Comparison of ENCODE assay signal across 21 cellular contexts in the genomic region with DNA sequence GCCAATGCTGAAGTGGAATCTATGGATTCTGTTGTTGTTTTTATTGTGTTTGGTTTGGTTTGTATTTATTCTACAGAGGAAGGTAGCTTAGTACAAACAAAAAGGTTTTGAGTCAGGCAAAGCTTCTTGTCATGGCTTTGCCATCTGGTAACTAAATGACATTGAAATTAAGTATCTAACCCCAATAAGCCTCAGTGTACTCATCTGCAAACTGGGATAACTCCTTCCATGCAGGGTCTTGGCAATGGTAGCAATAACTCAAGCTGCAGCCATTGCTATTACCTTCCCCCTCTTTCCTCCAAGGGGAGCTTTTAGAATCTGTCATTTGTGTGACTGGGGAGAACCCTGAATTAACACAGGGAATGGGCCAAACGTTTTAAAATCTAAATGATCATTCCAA.
DNase-seq lines count a peak whose midpoint lies in the region; ATAC-seq and TF ChIP-seq lines count a peak whose summit lies in the region.
"Had no signal": no experiment of that assay in that cellular context is flagged by ENCODE, and none has a peak within 500 bp of the region (broad histone marks: within the 10 kb centered on the region; RNA-seq: fewer than 3 reads in every experiment).

No MANE protein-coding gene starts in this region.

- H3K27me3 Mint-ChIP-seq in Calu3 (ENCODE audit: unreplicated experiment) = no peaks in the 10 kb centered on the region
- no peaks in the 10 kb centered on the region for H3K27me3 Mint-ChIP-seq in activated CD4-positive, alpha-beta T cell treated with anti-CD3 and anti-CD28 coated beads for 36 hours

- H3K9me3 ChIP-seq in HUES64 (ENCODE audit: insufficient read depth, low read depth, low read length) (no peaks in the 10 kb centered on the region), iPS-18a (ENCODE audit: control insufficient read depth, low read depth, low read length) (no peaks in the 10 kb centered on the region), skeletal muscle tissue (ENCODE audit: control insufficient read depth in 3 of 3, low read length in 3 of 3) (no peaks in the 10 kb centered on the region)
- H3K9me3 ChIP-seq: SK-N-SH had no signal

- no CpG with 5 or more reads among the region's 1 CpG for WGBS in HUES64

- BruUV-seq in Calu3 (replicated peaks; lab: Mats Ljungman, UMichigan) = no TSS peak

- no peak overlapping the region for H3K4me3 Mint-ChIP-seq in Calu3 (ENCODE audit: low read depth, unreplicated experiment)
- no peak overlapping the region for H3K4me3 Mint-ChIP-seq in activated CD4-positive, alpha-beta T cell treated with anti-CD3 and anti-CD28 coated beads for 36 hours

- H3K9ac ChIP-seq in HUES64 (ENCODE audit: low read depth, low read length) = no peak overlapping the region
- H3K9ac ChIP-seq in iPS-18a (ENCODE audit: low read length) = no peak overlapping the region
- H3K9ac ChIP-seq in skeletal muscle tissue (ENCODE audit: low read depth in 1 of 3, low read length in 3 of 3) = no peak overlapping the region
- H3K9ac ChIP-seq: GM23248, SK-N-SH had no signal

- CTCF ChIA-PET in Calu3 (lab: Charles Lee) = interaction anchor here (1.2 kb wide), 1 partner anchor 49 kb away, joined by 5 read pairs; no protein-coding TSS in a partner anchor
- CTCF ChIA-PET in activated CD4-positive, alpha-beta T cell treated with anti-CD3 and anti-CD28 coated beads for 36 hours (lab: Charles Lee) = interaction anchor here (0.8 to 1.1 kb wide), 3 partner anchors 22 to 164 kb away, joined by 3 read pairs; no protein-coding TSS in a partner anchor

- intact Hi-C loops in Calu3 (cut with micrococcal nuclease; ENCODE audit: unreplicated experiment) = loop anchor here (2.0 kb wide), 2 partner anchors 47 to 89 kb away; partner anchors contain the start of gene SH3RF2
- intact Hi-C loops in activated CD4-positive, alpha-beta T cell treated with anti-CD3 and anti-CD28 coated beads for 36 hours (cut with DNase I, micrococcal nuclease) = no loop called here

- H3K27ac ChIP-seq in HUES64 (ENCODE audit: low read depth, low read length) (peak overlapping the region; percentile 75; the same call in 1 of the 2 replicates), iPS-18a (ENCODE audit: low read length) (peak overlapping the region; percentile 56), skeletal muscle tissue (ENCODE audit: low read depth, low read length) (peak overlapping the region; percentile 10)
- H3K27ac ChIP-seq: C4-2B, GM23248 had no signal

- no peak for TF ChIP-seq CTCF in Calu3 (IDR thresholded peaks at IDR 0.05; ENCODE audit: unreplicated experiment)
- TF ChIP-seq CTCF in foreskin fibroblast (IDR thresholded peaks at IDR 0.05; ENCODE audit: low read depth, low read length) = no peak

- H3K4me3 ChIP-seq in HUES64 (ENCODE audit: low read length) (no peak overlapping the region), iPS-18a (ENCODE audit: low read length) (no peak overlapping the region), skeletal muscle tissue (ENCODE audit: low read length in 3 of 3) (no peak overlapping the region), foreskin fibroblast (ENCODE audit: low read depth in 1 of 2, low read length in 2 of 2) (no peak overlapping the region)
- H3K4me3 ChIP-seq: GM23248, PC-9 had no signal

- peak overlapping the region; percentile 6 for H3K27ac Mint-ChIP-seq in Calu3 (ENCODE audit: unreplicated experiment)
- H3K27ac Mint-ChIP-seq in activated CD4-positive, alpha-beta T cell treated with anti-CD3 and anti-CD28 coated beads for 36 hours = no peak overlapping the region

- no peaks in the 10 kb centered on the region for H3K27me3 ChIP-seq in HUES64 (ENCODE audit: insufficient read depth, low read length)
- no peaks in the 10 kb centered on the region for H3K27me3 ChIP-seq in iPS-18a (ENCODE audit: control insufficient read depth, insufficient read depth, low read length)
- no peaks in the 10 kb centered on the region for H3K27me3 ChIP-seq in skeletal muscle tissue (ENCODE audit: control insufficient read depth in 3 of 3, insufficient read depth in 3 of 3, low read length in 3 of 3)

- peaks cover 59% of the 10 kb centered on the region for H3K4me1 Mint-ChIP-seq in Calu3 (ENCODE audit: low read depth, unreplicated experiment)
- no peaks in the 10 kb centered on the region for H3K4me1 Mint-ChIP-seq in activated CD4-positive, alpha-beta T cell treated with anti-CD3 and anti-CD28 coated beads for 36 hours

- no peaks in the 10 kb centered on the region for H3K36me3 ChIP-seq in HUES64 (ENCODE audit: insufficient read depth, low read length)
- H3K36me3 ChIP-seq in iPS-18a (ENCODE audit: control insufficient read depth, low read depth, low read length) = no peaks in the 10 kb centered on the region
- H3K36me3 ChIP-seq in skeletal muscle tissue (ENCODE audit: control insufficient read depth in 3 of 3, insufficient read depth in 3 of 3, low read length in 3 of 3) = no peaks in the 10 kb centered on the region

- DNase-seq in Calu3 (no peak), foreskin fibroblast (no peak), SHP77 (lab: John Stamatoyannopoulos, UW) (no peak)
- no peak for DNase-seq in activated CD4-positive, alpha-beta T cell treated with anti-CD3 and anti-CD28 coated beads for 36 hours
- DNase-seq: DND-41, GM23248, KG1, NCI-H1092 treated with DMSO at 0.1 percent for 48 hours, NCI-H1436 treated with DMSO at 0.1 percent for 48 hours, NCI-H1930, NCI-H510A, NCI-H748 treated with DMSO at 0.1 percent for 48 hours, PC-9, RPMI8226, SIG-M5, SK-N-SH had no signal

- peaks cover 5% of the 10 kb centered on the region for H3K36me3 Mint-ChIP-seq in Calu3 (ENCODE audit: insufficient read depth, unreplicated experiment)
- H3K36me3 Mint-ChIP-seq in activated CD4-positive, alpha-beta T cell treated with anti-CD3 and anti-CD28 coated beads for 36 hours (ENCODE audit: low read depth) = no peaks in the 10 kb centered on the region

- H3K4me1 ChIP-seq in HUES64 (ENCODE audit: insufficient read depth, low read length) (peaks cover 35% of the 10 kb centered on the region), iPS-18a (ENCODE audit: control insufficient read depth, low read depth, low read length) (peaks cover 28% of the 10 kb centered on the region), skeletal muscle tissue (ENCODE audit: control insufficient read depth in 3 of 3, insufficient read depth in 3 of 3, low read length in 3 of 3) (peaks cover 4 to 10% (median 6%) of the 10 kb centered on the region in 3 donors)

- POLR2A ChIA-PET in activated CD4-positive, alpha-beta T cell treated with anti-CD3 and anti-CD28 coated beads for 36 hours (lab: Charles Lee) = no interaction called here

- no peaks in the 10 kb centered on the region for H3K9me3 Mint-ChIP-seq in Calu3 (ENCODE audit: low read depth, unreplicated experiment)
- no peaks in the 10 kb centered on the region for H3K9me3 Mint-ChIP-seq in activated CD4-positive, alpha-beta T cell treated with anti-CD3 and anti-CD28 coated beads for 36 hours (ENCODE audit: low read depth)

- ATAC-seq in HG02884 (IDR thresholded peaks at IDR 0.05; ENCODE audit: unreplicated experiment) = no peak
- no peak for ATAC-seq in activated CD4-positive, alpha-beta T cell treated with anti-CD3 and anti-CD28 coated beads for 36 hours

Comparison
In these comparisons a context has a peak if more than half of its experiments do, and no peak if none do; other contexts are left out.
1. H3K27ac ChIP-seq: peak in every context shown above with its lines; median percentile 75 in HUES64; 56 in iPS-18a; 10 in skeletal muscle tissue.